In genomic region chr20:57464642-57465211, GRCh38 we compare ENCODE assay signal across 8 cellular contexts.
DNase-seq lines count a peak whose midpoint lies in the region; ATAC-seq lines count a peak whose summit lies in the region.

No MANE protein-coding gene starts in this region.

- H3K36me3 ChIP-seq in BLaER1 treated with 17β-estradiol and CSF1 and Interleukin-3, amounts not matched to agents 10 nM and 100 nM: no peaks in the 10 kb centered on the region

- no peaks in the 10 kb centered on the region for H3K9me3 ChIP-seq in BLaER1 treated with 17β-estradiol and CSF1 and Interleukin-3, amounts not matched to agents 10 nM and 100 nM (replicated peaks in 1 of 11)

- H3K27me3 ChIP-seq in BLaER1 treated with 17β-estradiol and CSF1 and Interleukin-3, amounts not matched to agents 10 nM and 100 nM: no peaks in the 10 kb centered on the region

- H3K4me3 ChIP-seq in BLaER1 treated with 17β-estradiol and CSF1 and Interleukin-3, amounts not matched to agents 10 nM and 100 nM: peak overlapping the region in 1 of 10 experiments; percentile 28; a peak in 2 of 20 replicates

- H4K20me1 ChIP-seq in BLaER1 treated with 17β-estradiol and CSF1 and Interleukin-3, amounts not matched to agents 10 nM and 100 nM: no peaks in the 10 kb centered on the region

- DNase-seq in SW480 (ENCODE audit: low spot score) (peak; percentile 62), left colon (no peak), dedifferentiated amniotic fluid mesenchymal stem cell (ENCODE audit: extremely low spot score) (no peak)
- DNase-seq in stimulated activated CD4-positive, alpha-beta T cell treated with anti-CD3 and anti-CD28 coated beads, Interleukin-4, amount 100 ng/mL, for 4 hours: no peak

- peak overlapping the region; percentile 65 to 99 (median 95) for H3K4me2 ChIP-seq in BLaER1 treated with 17β-estradiol and CSF1 and Interleukin-3, amounts not matched to agents 10 nM and 100 nM

- intact Hi-C loops in left colon (cut with DNase I, micrococcal nuclease): no loop called here

- H3K9ac ChIP-seq in BLaER1 treated with 17β-estradiol and CSF1 and Interleukin-3, amounts not matched to agents 10 nM and 100 nM: peak overlapping the region in 10 of 11 experiments; percentile 63 to 88 (median 82); a peak in 20 of 22 replicates

- H3K4me1 ChIP-seq in BLaER1 treated with 17β-estradiol and CSF1 and Interleukin-3, amounts not matched to agents 10 nM and 100 nM: peaks cover 78 to 100% (median 100%) of the 10 kb centered on the region in 10 experiments

- ATAC-seq in HG02981 (IDR thresholded peaks at IDR 0.05; ENCODE audit: unreplicated experiment) (peak; percentile 54), left colon (peak; percentile 67), GM21360 (IDR thresholded peaks at IDR 0.05; ENCODE audit: unreplicated experiment) (no peak), HG02970 (IDR thresholded peaks at IDR 0.05; ENCODE audit: low FRiP score, unreplicated experiment) (no peak)

- H3K27ac ChIP-seq in BLaER1 treated with 17β-estradiol and CSF1 and Interleukin-3, amounts not matched to agents 10 nM and 100 nM: peak overlapping the region; percentile 34 to 99 (median 97); a peak in 21 of 22 replicates

Comparison
In these comparisons a context has a peak if more than half of its experiments do, and no peak if none do; other contexts are left out.
1. ATAC-seq: peak in HG02981 (single experiment) and left colon (single experiment); none in GM21360 (single experiment) and HG02970 (single experiment).